In the genomic region with DNA sequence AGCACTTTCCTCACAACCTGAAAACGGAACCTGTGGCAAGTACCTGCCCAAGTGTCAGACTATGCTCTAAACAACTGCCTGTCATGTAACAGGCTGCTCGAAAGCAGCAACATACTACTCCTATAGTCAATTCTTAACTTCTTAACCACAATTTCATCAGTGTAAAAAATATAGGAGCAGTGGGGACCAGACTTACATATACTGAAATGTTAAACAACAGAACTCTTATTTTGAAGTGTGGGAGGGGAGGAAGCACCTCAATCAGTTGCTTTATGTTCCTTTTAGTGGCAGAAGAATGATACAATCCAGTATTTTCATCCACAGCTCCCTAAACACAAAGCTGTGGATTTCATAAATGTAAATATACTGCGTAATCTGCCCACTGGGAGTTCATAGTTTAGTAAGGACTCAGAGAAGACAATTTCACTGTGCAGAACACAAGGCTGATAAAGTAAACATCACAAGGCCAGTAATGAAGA, we compare ENCODE assay signal across 1 cellular context.
TF ChIP-seq lines count a peak whose summit lies in the region.

No MANE protein-coding gene starts in this region.

TF ChIP-seq in SK-N-SH, 30 proteins besides CTCF, POLR2A, EP300 and RAD21 (continued from another document):
- TF ChIP-seq, protein P1, sequence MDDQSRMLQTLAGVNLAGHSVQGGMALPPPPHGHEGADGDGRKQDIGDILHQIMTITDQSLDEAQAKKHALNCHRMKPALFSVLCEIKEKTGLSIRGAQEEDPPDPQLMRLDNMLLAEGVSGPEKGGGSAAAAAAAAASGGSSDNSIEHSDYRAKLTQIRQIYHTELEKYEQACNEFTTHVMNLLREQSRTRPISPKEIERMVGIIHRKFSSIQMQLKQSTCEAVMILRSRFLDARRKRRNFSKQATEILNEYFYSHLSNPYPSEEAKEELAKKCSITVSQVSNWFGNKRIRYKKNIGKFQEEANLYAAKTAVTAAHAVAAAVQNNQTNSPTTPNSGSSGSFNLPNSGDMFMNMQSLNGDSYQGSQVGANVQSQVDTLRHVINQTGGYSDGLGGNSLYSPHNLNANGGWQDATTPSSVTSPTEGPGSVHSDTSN (IDR thresholded peaks at IDR 0.05), result no peak
- no peak for TF ChIP-seq SIN3A (IDR thresholded peaks at IDR 0.05; ENCODE audit: borderline replicate concordance, low read depth, low read length)
- no peak for TF ChIP-seq YY1 (IDR thresholded peaks at IDR 0.05; ENCODE audit: low read depth)
- TF ChIP-seq, protein P2, sequence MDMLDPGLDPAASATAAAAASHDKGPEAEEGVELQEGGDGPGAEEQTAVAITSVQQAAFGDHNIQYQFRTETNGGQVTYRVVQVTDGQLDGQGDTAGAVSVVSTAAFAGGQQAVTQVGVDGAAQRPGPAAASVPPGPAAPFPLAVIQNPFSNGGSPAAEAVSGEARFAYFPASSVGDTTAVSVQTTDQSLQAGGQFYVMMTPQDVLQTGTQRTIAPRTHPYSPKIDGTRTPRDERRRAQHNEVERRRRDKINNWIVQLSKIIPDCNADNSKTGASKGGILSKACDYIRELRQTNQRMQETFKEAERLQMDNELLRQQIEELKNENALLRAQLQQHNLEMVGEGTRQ (IDR thresholded peaks at IDR 0.05; ENCODE audit: borderline replicate concordance, low read depth, low read length), result no peak
- no peak for TF ChIP-seq ELF1 (IDR thresholded peaks at IDR 0.05)
- TF ChIP-seq, protein P3, sequence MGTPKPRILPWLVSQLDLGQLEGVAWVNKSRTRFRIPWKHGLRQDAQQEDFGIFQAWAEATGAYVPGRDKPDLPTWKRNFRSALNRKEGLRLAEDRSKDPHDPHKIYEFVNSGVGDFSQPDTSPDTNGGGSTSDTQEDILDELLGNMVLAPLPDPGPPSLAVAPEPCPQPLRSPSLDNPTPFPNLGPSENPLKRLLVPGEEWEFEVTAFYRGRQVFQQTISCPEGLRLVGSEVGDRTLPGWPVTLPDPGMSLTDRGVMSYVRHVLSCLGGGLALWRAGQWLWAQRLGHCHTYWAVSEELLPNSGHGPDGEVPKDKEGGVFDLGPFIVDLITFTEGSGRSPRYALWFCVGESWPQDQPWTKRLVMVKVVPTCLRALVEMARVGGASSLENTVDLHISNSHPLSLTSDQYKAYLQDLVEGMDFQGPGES (IDR thresholded peaks at IDR 0.05; ENCODE audit: low read depth, low read length), result no peak
